Comparison of ENCODE assay signal across 13 cellular contexts in genomic region chr7:134920026-134920758, GRCh38.
A peak's percentile ranks its signal among the peaks of the same experiment; 100 is the strongest.
DNase-seq lines count a peak whose midpoint lies in the region; ATAC-seq and TF ChIP-seq lines count a peak whose summit lies in the region.
"Had no signal": no experiment of that assay in that cellular context is flagged by ENCODE, and none has a peak within 500 bp of the region (broad histone marks: within the 10 kb centered on the region; RNA-seq: fewer than 3 reads in every experiment).

No MANE protein-coding gene starts in this region.

- intact Hi-C loops in psoas muscle (cut with DNase I) = no loop called here

- H3F3A ChIP-seq in GM23248 (ENCODE audit: insufficient read depth) = peaks cover 91% of the 10 kb centered on the region

- H4K20me1 ChIP-seq in GM23248 (ENCODE audit: insufficient read depth) = no peaks in the 10 kb centered on the region
- no peaks in the 10 kb centered on the region for H4K20me1 ChIP-seq in Karpas-422 (ENCODE audit: insufficient read depth, low read depth, low read length)

- TF ChIP-seq CTCF in BJ (IDR thresholded peaks at IDR 0.05; ENCODE audit: insufficient read depth, low read depth, low read length) = no peak
- TF ChIP-seq CTCF in WTC11 (IDR thresholded peaks at IDR 0.05) = no peak
- no peak for TF ChIP-seq CTCF in psoas muscle (IDR thresholded peaks at IDR 0.05)

- no peak for ATAC-seq in WTC11
- no peak for ATAC-seq in psoas muscle

- H2AFZ ChIP-seq in GM23248 (no peak overlapping the region), Karpas-422 (ENCODE audit: low read length) (no peak overlapping the region)

- H3K36me3 Mint-ChIP-seq in WTC11 = 0 out of 2 replicates have a peak, but pooled peaks cover 3% of the 10 kb centered on the region

- H3K4me2 ChIP-seq in GM23248 (ENCODE audit: unreplicated experiment) (peak overlapping the region; percentile 55), Karpas-422 (ENCODE audit: low read depth, low read length, poor library complexity, severe bottlenecking) (no peak overlapping the region)

- H3K9me2 ChIP-seq in GM23248 (ENCODE audit: insufficient read depth) = no peaks in the 10 kb centered on the region
- no peaks in the 10 kb centered on the region for H3K9me2 ChIP-seq in Karpas-422 (replicated peaks; ENCODE audit: insufficient read depth, low read length)

- H3K27ac Mint-ChIP-seq in WTC11 = peak overlapping the region; percentile 22; the same call in 1 of the 2 replicates

- peak overlapping the region; percentile 50 for H3K27ac ChIP-seq in GM23248
- peak overlapping the region; percentile 36 to 43 for H3K27ac ChIP-seq in mucosa of rectum (ENCODE audit: low read depth in 2 of 2, low read length in 2 of 2)
- no peak overlapping the region for H3K27ac ChIP-seq in Karpas-422 (ENCODE audit: low read length)
- H3K27ac ChIP-seq in psoas muscle = no peak overlapping the region
- H3K27ac ChIP-seq: cardiac muscle cell, VCaP had no signal

- H3K27me3 ChIP-seq in BJ (ENCODE audit: control insufficient read depth, insufficient read depth, low read length) (no peaks in the 10 kb centered on the region), GM23248 (replicated peaks; ENCODE audit: insufficient read depth) (no peaks in the 10 kb centered on the region), mucosa of rectum (ENCODE audit: control insufficient read depth in 2 of 2, insufficient read depth in 2 of 2, low read length in 2 of 2) (no peaks in the 10 kb centered on the region), Karpas-422 (ENCODE audit: low read length) (no peaks in the 10 kb centered on the region), psoas muscle (ENCODE audit: insufficient read depth in 3 of 3, low read length in 2 of 3) (no peaks in the 10 kb centered on the region)
- H3K27me3 ChIP-seq: cardiac muscle cell had no signal

- in situ Hi-C loops in GM23248 (cut with MboI) = no loop called here

- 71% methylated on average over 2 of the region's 2 CpGs for WGBS in GM23248 (ENCODE audit: low coverage in 1 of 2, low lambda C conversion rate in 2 of 2, missing lambda C conversion rate in 2 of 2), 2 experiments
- 62 to 75% (median 69%) methylated on average over 2 of the region's 2 CpGs for WGBS in psoas muscle, 3 donors

- H3K4me1 ChIP-seq in GM23248 (ENCODE audit: insufficient read depth) (peaks cover 39% of the 10 kb centered on the region), mucosa of rectum (ENCODE audit: control insufficient read depth in 2 of 2, insufficient read depth in 2 of 2, low read length in 2 of 2) (no peaks in the 10 kb centered on the region), Karpas-422 (ENCODE audit: low read length) (no peaks in the 10 kb centered on the region), psoas muscle (no peaks in the 10 kb centered on the region)

- DNase-seq in BJ (ENCODE audit: low read depth) (peak; percentile 95), GM23248 (peak; percentile 89), WTC11 (ENCODE audit: low spot score) (no peak), Karpas-422 (no peak), psoas muscle (no peak), NCI-H2171 treated with DMSO at 0.1 percent for 48 hours (lab: John Stamatoyannopoulos, UW) (no peak)
- DNase-seq in stimulated activated CD4-positive, alpha-beta T cell treated with anti-CD3 and anti-CD28 coated beads, Interleukin-4, amount 100 ng/mL, for 1 hour = no peak
- DNase-seq: DND-41, islet precursor cell, NCI-H1930 had no signal

- no peaks in the 10 kb centered on the region for H3K36me3 ChIP-seq in BJ (ENCODE audit: control insufficient read depth, insufficient read depth, low read length)
- peaks cover 39% of the 10 kb centered on the region; the same call in 1 of the 2 replicates for H3K36me3 ChIP-seq in GM23248 (ENCODE audit: low read depth)
- no peaks in the 10 kb centered on the region for H3K36me3 ChIP-seq in mucosa of rectum (ENCODE audit: control insufficient read depth in 2 of 2, insufficient read depth in 2 of 2, low read length in 2 of 2)
- no peaks in the 10 kb centered on the region for H3K36me3 ChIP-seq in Karpas-422 (ENCODE audit: insufficient read depth, low read length)
- no peaks in the 10 kb centered on the region for H3K36me3 ChIP-seq in psoas muscle (ENCODE audit: insufficient read depth in 1 of 2, low read depth in 1 of 2)
- H3K36me3 ChIP-seq: cardiac muscle cell had no signal

- H3K9me3 ChIP-seq in GM23248 (ENCODE audit: low read depth) (no peaks in the 10 kb centered on the region), mucosa of rectum (ENCODE audit: control insufficient read depth in 2 of 2, low read length in 2 of 2) (no peaks in the 10 kb centered on the region), Karpas-422 (ENCODE audit: low read length) (no peaks in the 10 kb centered on the region), psoas muscle (no peaks in the 10 kb centered on the region)

- CTCF ChIA-PET in BJ (lab: Yijun Ruan, JAX) = interaction anchor here (0.7 to 0.8 kb wide), 2 partner anchors 15 to 20 kb away, joined by 3 to 5 read pairs; no protein-coding TSS in a partner anchor
- CTCF ChIA-PET in WTC11 (lab: Charles Lee) = no interaction called here

- 0 out of 2 replicates have a peak, but pooled peaks cover 2% of the 10 kb centered on the region for H3K4me1 Mint-ChIP-seq in WTC11

- H3K27me3 Mint-ChIP-seq in WTC11 (ENCODE audit: low read depth) = no peaks in the 10 kb centered on the region

- no peak overlapping the region for H3K4me3 Mint-ChIP-seq in WTC11

- POLR2A ChIA-PET in BJ (lab: Charles Lee) = interaction anchor here (0.5 to 1.1 kb wide), 6 partner anchors 22 to 621 kb away, joined by 3 to 7 read pairs (median 3); no protein-coding TSS in a partner anchor
- POLR2A ChIA-PET in WTC11 (lab: Charles Lee) = no interaction called here

- H3K9me3 Mint-ChIP-seq in WTC11 = no peaks in the 10 kb centered on the region

- H3K9ac ChIP-seq in GM23248 = peak overlapping the region; percentile 1; the same call in 1 of the 2 replicates
- H3K9ac ChIP-seq in mucosa of rectum (ENCODE audit: low read depth in 1 of 2, low read length in 2 of 2) = no peak overlapping the region
- no peak overlapping the region for H3K9ac ChIP-seq in Karpas-422 (ENCODE audit: low read length)

- peaks cover 100% of the 10 kb centered on the region for H3K79me2 ChIP-seq in GM23248 (ENCODE audit: insufficient read depth)
- H3K79me2 ChIP-seq in Karpas-422 (ENCODE audit: low read length) = no peaks in the 10 kb centered on the region

- H3K4me3 ChIP-seq in BJ (ENCODE audit: low read depth, low read length) (no peak overlapping the region), GM23248 (no peak overlapping the region), mucosa of rectum (ENCODE audit: low read length in 2 of 2) (no peak overlapping the region), Karpas-422 (ENCODE audit: low read length) (no peak overlapping the region), psoas muscle (no peak overlapping the region)
- H3K4me3 ChIP-seq: cardiac muscle cell had no signal

TF ChIP-seq in WTC11, 78 proteins besides CTCF, POLR2A, EP300 and RAD21:
- TF ChIP-seq ZNF425 (CRISPR knock-in tag; conservative IDR thresholded peaks at IDR 0.05) (no peak), MYBL2 (CRISPR knock-in tag; IDR thresholded peaks at IDR 0.05) (no peak), GTF2I (CRISPR knock-in tag; conservative IDR thresholded peaks at IDR 0.05) (no peak), ZNF263 (CRISPR knock-in tag; IDR thresholded peaks at IDR 0.05; ENCODE audit: low read depth) (no peak), CREB1 (CRISPR knock-in tag; IDR thresholded peaks at IDR 0.05) (no peak), IRF1 (CRISPR knock-in tag; IDR thresholded peaks at IDR 0.05) (no peak), TCF7 (CRISPR knock-in tag; IDR thresholded peaks at IDR 0.05; ENCODE audit: low read depth) (no peak)
- TF ChIP-seq, protein P1, sequence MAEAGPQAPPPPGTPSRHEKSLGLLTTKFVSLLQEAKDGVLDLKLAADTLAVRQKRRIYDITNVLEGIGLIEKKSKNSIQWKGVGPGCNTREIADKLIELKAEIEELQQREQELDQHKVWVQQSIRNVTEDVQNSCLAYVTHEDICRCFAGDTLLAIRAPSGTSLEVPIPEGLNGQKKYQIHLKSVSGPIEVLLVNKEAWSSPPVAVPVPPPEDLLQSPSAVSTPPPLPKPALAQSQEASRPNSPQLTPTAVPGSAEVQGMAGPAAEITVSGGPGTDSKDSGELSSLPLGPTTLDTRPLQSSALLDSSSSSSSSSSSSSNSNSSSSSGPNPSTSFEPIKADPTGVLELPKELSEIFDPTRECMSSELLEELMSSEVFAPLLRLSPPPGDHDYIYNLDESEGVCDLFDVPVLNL (CRISPR knock-in tag; IDR thresholded peaks at IDR 0.05; ENCODE audit: borderline replicate concordance, low read depth) = no peak

Comparison
In these comparisons a context has a peak if more than half of its experiments do, and no peak if none do; other contexts are left out.
1. DNase-seq: peak in BJ (single experiment) and GM23248 (single experiment); none in WTC11 (single experiment), Karpas-422 (single experiment), psoas muscle (0 of 2), NCI-H2171 treated with DMSO at 0.1 percent for 48 hours (single experiment) and stimulated activated CD4-positive, alpha-beta T cell treated with anti-CD3 and anti-CD28 coated beads, Interleukin-4, amount 100 ng/mL, for 1 hour (single experiment).
2. H3K27ac ChIP-seq: peak in GM23248 (single experiment) and mucosa of rectum (2 of 2); none in Karpas-422 (single experiment) and psoas muscle (single experiment).